In genomic region chr7:108246227-108246837, GRCh38 we compare ENCODE assay signal across 1 cellular context.
TF ChIP-seq lines count a peak whose summit lies in the region.

No MANE protein-coding gene starts in this region.

TF ChIP-seq in GM12878, 131 proteins besides CTCF, POLR2A, EP300 and RAD21 (continued from another document):
- TF ChIP-seq SMAD1 (IDR thresholded peaks at IDR 0.05; ENCODE audit: low read depth, partially characterized antibody) (no peak), SMARCA5 (IDR thresholded peaks at IDR 0.05) (no peak), BACH1 (IDR thresholded peaks at IDR 0.05; ENCODE audit: borderline replicate concordance) (peak; percentile 97), DPF2 (IDR thresholded peaks at IDR 0.05) (peak; percentile 14; the same call in 1 of the 2 replicates), YY1 (IDR thresholded peaks at IDR 0.05; ENCODE audit: low read depth, low read length) (no peak), MTA2 (IDR thresholded peaks at IDR 0.05; ENCODE audit: low read depth) (0 out of 2 replicates have a peak, but pooled peaks have one; percentile 14), ATF3 (IDR thresholded peaks at IDR 0.05; ENCODE audit: borderline replicate concordance, extremely low read depth, low read depth, low read length) (no peak), TCF12 (IDR thresholded peaks at IDR 0.05; ENCODE audit: low read depth, low read length) (no peak), NBN (IDR thresholded peaks at IDR 0.05) (no peak), E4F1 (IDR thresholded peaks at IDR 0.05; ENCODE audit: borderline replicate concordance, partially characterized antibody) (peak; percentile 23), NR2C1 (IDR thresholded peaks at IDR 0.05) (peak; percentile 31; the same call in 1 of the 2 replicates), EED (IDR thresholded peaks at IDR 0.05; ENCODE audit: low read depth) (no peak), ZBTB40 (IDR thresholded peaks at IDR 0.05; ENCODE audit: borderline replicate concordance) (no peak), RUNX3 (IDR thresholded peaks at IDR 0.05; ENCODE audit: low read length) (0 out of 2 replicates have a peak, but pooled peaks have one; percentile 7), FOS (IDR thresholded peaks at IDR 0.05; ENCODE audit: borderline replicate concordance, extremely low read depth, insufficient read length) (no peak), PRDM15 (CRISPR knock-in tag; IDR thresholded peaks at IDR 0.05) (no peak)
